ENCODE assay signal across 8 cellular contexts in genomic region chr5:179821298-179822058, GRCh38. TPM values are rescaled to one million over a fixed set of nuclear protein-coding genes. Genes with fewer than 3 reads are reported as not detected.
DNase-seq lines count a peak whose midpoint lies in the region; ATAC-seq, FAIRE-seq and TF ChIP-seq lines count a peak whose summit lies in the region.

No MANE protein-coding gene starts in this region.

- peak; percentile 94 for FAIRE-seq in GM12891 (lab: Jason Lieb, UNC)

- WGBS in hepatocyte (ENCODE audit: low lambda C conversion rate, missing lambda C conversion rate): under 1% methylated on average over 46 of the region's 54 CpGs

- H3K4me1 ChIP-seq in hepatocyte (ENCODE audit: insufficient read depth): peaks cover 60% of the 10 kb centered on the region

- no peaks in the 10 kb centered on the region for H3K27me3 ChIP-seq in hepatocyte

- peaks cover 52% of the 10 kb centered on the region for H4K20me1 ChIP-seq in hepatocyte (ENCODE audit: insufficient read depth, poor library complexity, severe bottlenecking)

- in situ Hi-C loops in astrocyte of the cerebellum (cut with HindIII; ENCODE audit: low sequenced_read_pairs): no loop called here

- H3K79me2 ChIP-seq in hepatocyte: peaks cover 48% of the 10 kb centered on the region

- H3K36me3 ChIP-seq in hepatocyte (replicated peaks; ENCODE audit: insufficient read depth, low read depth): no peaks in the 10 kb centered on the region

- H3K9me2 ChIP-seq in hepatocyte (replicated peaks; ENCODE audit: insufficient read depth): no peaks in the 10 kb centered on the region

- H3K27ac ChIP-seq in hepatocyte: peak overlapping the region; percentile 99

- no peaks in the 10 kb centered on the region for H3K9me3 ChIP-seq in hepatocyte (ENCODE audit: low read depth)

- H3K4me3 ChIP-seq in astrocyte of the cerebellum (ENCODE audit: low read depth, low read length) (peak overlapping the region; percentile 96), hepatocyte (peak overlapping the region; percentile 79)

- TF ChIP-seq CTCF in astrocyte of the cerebellum (IDR thresholded peaks at IDR 0.05; ENCODE audit: low read depth, low read length, missing control alignments) (no peak), hepatocyte (IDR thresholded peaks at IDR 0.05; ENCODE audit: poor library complexity) (no peak)

- ATAC-seq in HG02623 (IDR thresholded peaks at IDR 0.05; ENCODE audit: unreplicated experiment) (peak; percentile 44), GM18519 (IDR thresholded peaks at IDR 0.05; ENCODE audit: low FRiP score, unreplicated experiment) (no peak)

- peak overlapping the region; percentile 95 for H3K4me2 ChIP-seq in hepatocyte

- DNase-seq in GM12891 (ENCODE audit: insufficient read length, low spot score): peak; percentile 95
- DNase-seq in NCI-H1105 treated with DMSO at 0.1 percent for 48 hours (lab: John Stamatoyannopoulos, UW): peak; percentile 65
- DNase-seq in T-helper 22 cell (ENCODE audit: low read depth): peak; percentile 80
- DNase-seq in astrocyte of the cerebellum (ENCODE audit: low read depth): peak; percentile 93
- peak; percentile 94 for DNase-seq in hepatocyte (ENCODE audit: low spot score)
- DNase-seq in renal cortical epithelial cell (ENCODE audit: low read depth): peak; percentile 81

- no peak overlapping the region for H2AFZ ChIP-seq in hepatocyte

- TF ChIP-seq POLR2A in GM12891 (IDR thresholded peaks at IDR 0.05; ENCODE audit: low read depth, low read length): peak; percentile 82

TF ChIP-seq in GM12891, 5 proteins besides CTCF, POLR2A, EP300 and RAD21:
- no peak for TF ChIP-seq TAF1 (IDR thresholded peaks at IDR 0.05; ENCODE audit: low read depth, low read length)
- TF ChIP-seq POU2F2 (IDR thresholded peaks at IDR 0.05; ENCODE audit: low read depth, low read length): peak; percentile 58; the same call in 1 of the 2 replicates
- peak; percentile 76 for TF ChIP-seq POLR2AphosphoS5 (IDR thresholded peaks at IDR 0.05; ENCODE audit: low read depth, low read length)
- no peak for TF ChIP-seq PAX5 (IDR thresholded peaks at IDR 0.05; ENCODE audit: insufficient read depth, low read length, severe bottlenecking)

RNA-seq across cellular contexts. Expression of gene SQSTM1, which starts 0.8 kb away (rescaled TPM):
- polyA plus RNA-seq in GM12891 (2012; ENCODE audit: low read depth, missing spikeins): 108 TPM
- total RNA-seq in hepatocyte: 372 and 402 TPM in 2 replicates
- 641 and 727 TPM in 2 replicates for polyA plus RNA-seq in hepatocyte
- 447 and 544 TPM in 2 replicates for total RNA-seq in renal cortical epithelial cell

RNA-seq across cellular contexts. Expression of gene MGAT4B, which starts 14.8 kb away (rescaled TPM):
- polyA plus RNA-seq in GM12891 (2012; ENCODE audit: low read depth, missing spikeins): 27.7 TPM
- total RNA-seq in hepatocyte (132 and 159 TPM in 2 replicates), renal cortical epithelial cell (246 and 323 TPM in 2 replicates)
- 233 and 243 TPM in 2 replicates for polyA plus RNA-seq in hepatocyte

RNA-seq across cellular contexts. Expression of gene LTC4S, which starts 27.7 kb away (rescaled TPM):
- not detected for polyA plus RNA-seq in GM12891 (2012; ENCODE audit: low read depth, missing spikeins)
- total RNA-seq in hepatocyte: 0.72 TPM in 1 of 2 replicates, not detected in the other
- 3.7 and 6.5 TPM in 2 replicates for polyA plus RNA-seq in hepatocyte
- total RNA-seq in renal cortical epithelial cell: 0.80 TPM in 1 of 2 replicates, not detected in the other

RNA-seq across cellular contexts. Expression of gene MRNIP, which starts 37.1 kb away (rescaled TPM):
- polyA plus RNA-seq in GM12891 (2012; ENCODE audit: low read depth, missing spikeins): 17.9 TPM
- total RNA-seq in hepatocyte (11.2 and 21.2 TPM in 2 replicates), renal cortical epithelial cell (10.8 and 26.5 TPM in 2 replicates)
- 28.5 and 51.6 TPM in 2 replicates for polyA plus RNA-seq in hepatocyte
